8 cellular contexts compared by ENCODE assay signal in the genomic region with DNA sequence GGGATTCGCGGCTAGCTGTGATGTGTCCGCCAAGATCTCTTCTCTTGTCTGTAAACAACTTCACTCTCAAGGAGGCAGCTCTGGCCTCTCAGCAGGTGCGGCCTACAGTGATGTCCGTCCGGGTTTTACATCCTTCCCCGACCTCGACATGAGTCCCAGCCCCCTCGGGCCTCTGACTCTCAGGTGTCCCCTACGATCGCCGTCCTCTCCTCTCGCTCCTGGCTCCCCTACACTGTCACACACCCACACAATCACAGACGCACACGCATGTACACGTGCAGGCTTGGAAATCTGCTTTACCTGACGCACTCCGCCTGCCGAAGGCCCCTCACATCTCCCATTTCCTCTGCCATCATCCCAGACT. TPM values are rescaled to one million over a fixed set of nuclear protein-coding genes. Genes with fewer than 3 reads are reported as not detected.
A peak's percentile ranks its signal among the peaks of the same experiment; 100 is the strongest.
DNase-seq lines count a peak whose midpoint lies in the region; TF ChIP-seq lines count a peak whose summit lies in the region.

No MANE protein-coding gene starts in this region.

- H3K79me2 ChIP-seq in SK-N-SH (ENCODE audit: insufficient read depth), result no peaks in the 10 kb centered on the region

- H3K4me1 Mint-ChIP-seq in progenitor cell of endocrine pancreas (ENCODE audit: low read depth), result peaks cover 20% of the 10 kb centered on the region

- TF ChIP-seq EP300 in SK-N-SH (IDR thresholded peaks at IDR 0.05; ENCODE audit: borderline replicate concordance in 1 of 2, low read depth in 1 of 2, low read length in 1 of 2), result no peak

- no peaks in the 10 kb centered on the region for H3K36me3 Mint-ChIP-seq in progenitor cell of endocrine pancreas (ENCODE audit: insufficient read depth)

- no peaks in the 10 kb centered on the region for H3K9me3 ChIP-seq in SK-N-SH

- H3F3A ChIP-seq in SK-N-SH (replicated peaks; ENCODE audit: insufficient read depth), result no peaks in the 10 kb centered on the region

- H4K20me1 ChIP-seq in SK-N-SH (ENCODE audit: insufficient read depth), result no peaks in the 10 kb centered on the region

- H3K27ac Mint-ChIP-seq in progenitor cell of endocrine pancreas, result peak overlapping the region; percentile 92

- H3K4me3 Mint-ChIP-seq in progenitor cell of endocrine pancreas (ENCODE audit: low read depth), result peak overlapping the region; percentile 78

- no peak for TF ChIP-seq RAD21 in SK-N-SH (IDR thresholded peaks at IDR 0.05; ENCODE audit: low read length)

- no peaks in the 10 kb centered on the region for H3K27me3 Mint-ChIP-seq in progenitor cell of endocrine pancreas

- H3K9me2 ChIP-seq in SK-N-SH, result no peaks in the 10 kb centered on the region

- peak overlapping the region; percentile 78 to 81 for H3K4me3 ChIP-seq in SK-N-SH (ENCODE audit: low read depth in 2 of 2, low read length in 1 of 2)
- peak overlapping the region; percentile 71 for H3K4me3 ChIP-seq in fibroblast of villous mesenchyme (ENCODE audit: low read depth, low read length)

- no peak for TF ChIP-seq CTCF in SK-N-SH (IDR thresholded peaks at IDR 0.05)
- TF ChIP-seq CTCF in fibroblast of villous mesenchyme (IDR thresholded peaks at IDR 0.05; ENCODE audit: insufficient read depth, low read depth, low read length), result no peak
- TF ChIP-seq CTCF in progenitor cell of endocrine pancreas (IDR thresholded peaks at IDR 0.05; ENCODE audit: unreplicated experiment), result no peak

- H3K4me1 ChIP-seq in SK-N-SH (ENCODE audit: control insufficient read depth in 1 of 2, insufficient read depth in 2 of 2, low read depth in 1 of 2, low read length in 1 of 2), result peaks cover 5 to 13% of the 10 kb centered on the region in 2 experiments; a peak in 3 of 4 replicates

- POLR2A ChIA-PET in SK-N-SH (lab: Yijun Ruan, JAX), result no interaction called here

- H3K27ac ChIP-seq in SK-N-SH (ENCODE audit: low read depth in 2 of 2, low read length in 1 of 2), result peak overlapping the region in 1 of 2 experiments; percentile 85; a peak in 2 of 4 replicates

- H3K27me3 ChIP-seq in SK-N-SH (ENCODE audit: insufficient read depth), result no peaks in the 10 kb centered on the region

- peak overlapping the region; percentile 87 for H2AFZ ChIP-seq in SK-N-SH (ENCODE audit: low read depth)

- DNase-seq in NCI-H1105 treated with DMSO at 0.1 percent for 48 hours (lab: John Stamatoyannopoulos, UW) (peak; percentile 26), NCI-H1105 (lab: John Stamatoyannopoulos, UW) (no peak), SK-N-SH (peak; percentile 46), fibroblast of villous mesenchyme (ENCODE audit: low read depth) (no peak), progenitor cell of endocrine pancreas (ENCODE audit: low spot score, unreplicated experiment) (no peak), ecto neural progenitor cell (ENCODE audit: low spot score) (no peak), NCI-H2107 (lab: John Stamatoyannopoulos, UW) (no peak), midbrain (lab: John Stamatoyannopoulos, UW) (no peak)

- no peaks in the 10 kb centered on the region for H3K9me3 Mint-ChIP-seq in progenitor cell of endocrine pancreas (ENCODE audit: low read depth)

- peak overlapping the region; percentile 95 for H3K4me2 ChIP-seq in SK-N-SH

- no peaks in the 10 kb centered on the region for H3K36me3 ChIP-seq in SK-N-SH (replicated peaks in 1 of 2; ENCODE audit: control insufficient read depth in 1 of 2, insufficient read depth in 2 of 2, low read length in 1 of 2)

- CTCF ChIA-PET in SK-N-SH (lab: Yijun Ruan, JAX), result interaction anchor here (1.2 to 1.4 kb wide), 2 partner anchors 19 to 351 kb away, joined by 3 to 4 read pairs; no protein-coding TSS in a partner anchor

- H3K9ac ChIP-seq in SK-N-SH, result peak overlapping the region; percentile 70

- WGBS in SK-N-SH (ENCODE audit: low lambda C conversion rate), result 17% methylated on average over 19 of the region's 19 CpGs

TF ChIP-seq in SK-N-SH, 30 proteins besides CTCF, POLR2A, EP300 and RAD21:
- no peak for TF ChIP-seq NRF1 (IDR thresholded peaks at IDR 0.05; ENCODE audit: low read depth, low read length)
- no peak for TF ChIP-seq MEF2A (IDR thresholded peaks at IDR 0.05; ENCODE audit: borderline replicate concordance, low read depth)
- TF ChIP-seq, protein P1, sequence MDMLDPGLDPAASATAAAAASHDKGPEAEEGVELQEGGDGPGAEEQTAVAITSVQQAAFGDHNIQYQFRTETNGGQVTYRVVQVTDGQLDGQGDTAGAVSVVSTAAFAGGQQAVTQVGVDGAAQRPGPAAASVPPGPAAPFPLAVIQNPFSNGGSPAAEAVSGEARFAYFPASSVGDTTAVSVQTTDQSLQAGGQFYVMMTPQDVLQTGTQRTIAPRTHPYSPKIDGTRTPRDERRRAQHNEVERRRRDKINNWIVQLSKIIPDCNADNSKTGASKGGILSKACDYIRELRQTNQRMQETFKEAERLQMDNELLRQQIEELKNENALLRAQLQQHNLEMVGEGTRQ (IDR thresholded peaks at IDR 0.05; ENCODE audit: borderline replicate concordance, low read depth, low read length), result no peak
- TF ChIP-seq TAF1 (IDR thresholded peaks at IDR 0.05; ENCODE audit: borderline replicate concordance, low read depth, low read length), result no peak
- TF ChIP-seq ZBTB33 (IDR thresholded peaks at IDR 0.05; ENCODE audit: borderline replicate concordance, low read depth), result no peak
- TF ChIP-seq RFX5 (IDR thresholded peaks at IDR 0.05; ENCODE audit: low read length), result no peak
- TF ChIP-seq GABPA (IDR thresholded peaks at IDR 0.05; ENCODE audit: low read depth), result no peak
- no peak for TF ChIP-seq RXRA (IDR thresholded peaks at IDR 0.05; ENCODE audit: borderline replicate concordance, low read depth)
- TF ChIP-seq TEAD4 (IDR thresholded peaks at IDR 0.05; ENCODE audit: borderline replicate concordance, insufficient read depth), result no peak

RNA-seq across cellular contexts. Expression of gene RSPH1, which starts 0.8 kb away (rescaled TPM):
- polyA plus RNA-seq in SK-N-SH (2012; rRNA removed), result 0.97 and 1.1 TPM in 2 replicates
- polyA plus RNA-seq in SK-N-SH (2012; cell fraction: cytosol; rRNA removed), result 1.1 and 2.1 TPM in 2 replicates
- 0.37 and 0.67 TPM in 2 replicates for polyA plus RNA-seq in SK-N-SH (2012; cell fraction: nucleus; rRNA removed)
- not detected in 2 replicates for total RNA-seq in fibroblast of villous mesenchyme
- total RNA-seq in progenitor cell of endocrine pancreas, result 4.4 and 7.1 TPM in 2 replicates

RNA-seq across cellular contexts. Expression of gene SLC37A1, which starts 16.8 kb away (rescaled TPM):
- 1.6 and 2.8 TPM in 2 replicates for polyA plus RNA-seq in SK-N-SH (2012; rRNA removed)
- 1.3 and 1.8 TPM in 2 replicates for polyA plus RNA-seq in SK-N-SH (2012; cell fraction: cytosol; rRNA removed)
- polyA plus RNA-seq in SK-N-SH (2012; cell fraction: nucleus; rRNA removed), result 2.7 and 3.5 TPM in 2 replicates
- 0.97 and 1.7 TPM in 2 replicates for total RNA-seq in fibroblast of villous mesenchyme
- 58.4 and 60.2 TPM in 2 replicates for total RNA-seq in progenitor cell of endocrine pancreas

Comparison
In these comparisons a context has a peak if more than half of its experiments do, and no peak if none do; other contexts are left out.
1. DNase-seq: peak in NCI-H1105 treated with DMSO at 0.1 percent for 48 hours (single experiment) and SK-N-SH (single experiment); none in NCI-H1105 (single experiment), fibroblast of villous mesenchyme (single experiment), progenitor cell of endocrine pancreas (single experiment), ecto neural progenitor cell (single experiment), NCI-H2107 (single experiment) and midbrain (single experiment).
2. RNA of gene SLC37A1, which starts 16.8 kb away (total RNA-seq): 58.4 to 60.2 TPM in progenitor cell of endocrine pancreas; 0.97 to 1.7 TPM in fibroblast of villous mesenchyme; every median in the first group is over 10 times any median in the second.